Comparison of ENCODE assay signal across 13 cellular contexts in genomic region chr1:16151200-16151708, GRCh38. TPM values are rescaled to one million over a fixed set of nuclear protein-coding genes. Genes with fewer than 3 reads are reported as not detected.
DNase-seq lines count a peak whose midpoint lies in the region; ATAC-seq and TF ChIP-seq lines count a peak whose summit lies in the region.
"Had no signal": no experiment of that assay in that cellular context is flagged by ENCODE, and none has a peak within 500 bp of the region (broad histone marks: within the 10 kb centered on the region; RNA-seq: fewer than 3 reads in every experiment).

No MANE protein-coding gene starts in this region.

- no peaks in the 10 kb centered on the region for H3K9me3 ChIP-seq in suprapubic skin
- H3K9me3 ChIP-seq in CD8-positive, alpha-beta T cell (ENCODE audit: low read length): no peaks in the 10 kb centered on the region

- H3K27ac Mint-ChIP-seq in CD8-positive, alpha-beta T cell: no peak overlapping the region
- H3K27ac Mint-ChIP-seq: memory B cell; stimulated activated naive B cell treated with anti-CD40 and anti-IgM and Interleukin-4, amounts not matched to agents 10 μg/mL and 1 μg/mL and 100 μg/mL, for 72 hours had no signal

- H3K9me3 Mint-ChIP-seq in CD8-positive, alpha-beta T cell: no peaks in the 10 kb centered on the region
- H3K9me3 Mint-ChIP-seq: memory B cell; stimulated activated naive B cell treated with anti-CD40 and anti-IgM and Interleukin-4, amounts not matched to agents 10 μg/mL and 1 μg/mL and 100 μg/mL, for 72 hours had no signal

- no peak for TF ChIP-seq CTCF in suprapubic skin (IDR thresholded peaks at IDR 0.05)
- no peak for TF ChIP-seq CTCF in CD8-positive, alpha-beta T cell (IDR thresholded peaks at IDR 0.05)

- TF ChIP-seq EP300 in suprapubic skin (IDR thresholded peaks at IDR 0.05): no peak

- H3K4me1 Mint-ChIP-seq in CD8-positive, alpha-beta T cell (ENCODE audit: low read depth): peaks cover 11% of the 10 kb centered on the region

- TF ChIP-seq POLR2A in suprapubic skin (IDR thresholded peaks at IDR 0.05): no peak

- no peaks in the 10 kb centered on the region for H3K36me3 Mint-ChIP-seq in CD8-positive, alpha-beta T cell
- H3K36me3 Mint-ChIP-seq: memory B cell; stimulated activated naive B cell treated with anti-CD40 and anti-IgM and Interleukin-4, amounts not matched to agents 10 μg/mL and 1 μg/mL and 100 μg/mL, for 72 hours had no signal

- POLR2A ChIA-PET in CD8-positive, alpha-beta T cell (lab: Charles Lee): no interaction called here

- peaks cover 16% of the 10 kb centered on the region for H3K27me3 Mint-ChIP-seq in CD8-positive, alpha-beta T cell (ENCODE audit: low read depth)

- peaks cover 82% of the 10 kb centered on the region for H3K4me1 ChIP-seq in suprapubic skin
- H3K4me1 ChIP-seq in CD8-positive, alpha-beta T cell (ENCODE audit: insufficient read depth, low read length): peaks cover 41% of the 10 kb centered on the region

- H3K27me3 ChIP-seq in suprapubic skin: no peaks in the 10 kb centered on the region
- peaks cover 9% of the 10 kb centered on the region for H3K27me3 ChIP-seq in CD8-positive, alpha-beta T cell (ENCODE audit: insufficient read depth, low read length)

- H3K36me3 ChIP-seq in suprapubic skin: peaks cover 34% of the 10 kb centered on the region
- no peaks in the 10 kb centered on the region for H3K36me3 ChIP-seq in CD8-positive, alpha-beta T cell (ENCODE audit: insufficient read depth, low read length)

- intact Hi-C loops in CD8-positive, alpha-beta T cell (cut with DNase I, micrococcal nuclease): no loop called here

- no peak for ATAC-seq in esophagus mucosa
- no peak for ATAC-seq in CD8-positive, alpha-beta T cell
- ATAC-seq: stimulated activated naive B cell treated with anti-CD40 and anti-IgM and Interleukin-4, amounts not matched to agents 10 μg/mL and 1 μg/mL and 100 μg/mL, for 72 hours had no signal

- CTCF ChIA-PET in CD8-positive, alpha-beta T cell (lab: Charles Lee): no interaction called here

- DNase-seq in DMS 273 (lab: John Stamatoyannopoulos, UW; ENCODE audit: unreplicated experiment) (peak; percentile 80), DMS 273 treated with DMSO at 0.1 percent for 48 hours (lab: John Stamatoyannopoulos, UW) (no peak), RPMI7951 (ENCODE audit: low read depth) (peak; percentile 87), fibroblast of gingiva (ENCODE audit: low read depth) (peak; percentile 70), suprapubic skin (ENCODE audit: low spot score in 2 of 2) (no peak), amygdala (lab: John Stamatoyannopoulos, UW) (no peak)
- no peak for DNase-seq in CD8-positive, alpha-beta T cell
- DNase-seq: activated gamma-delta T cell treated with Interleukin-2 at 50 U/mL for 16 hours; NCI-H2081; stimulated activated naive B cell treated with anti-CD40 and anti-IgM and Interleukin-4, amounts not matched to agents 10 μg/mL and 1 μg/mL and 100 μg/mL, for 72 hours had no signal

- WGBS in suprapubic skin: 67% methylated on average over 3 of the region's 7 CpGs

- no peak overlapping the region for H3K4me3 Mint-ChIP-seq in CD8-positive, alpha-beta T cell
- H3K4me3 Mint-ChIP-seq: memory B cell; stimulated activated naive B cell treated with anti-CD40 and anti-IgM and Interleukin-4, amounts not matched to agents 10 μg/mL and 1 μg/mL and 100 μg/mL, for 72 hours had no signal

- peak overlapping the region; percentile 12 for H3K4me3 ChIP-seq in suprapubic skin
- no peak overlapping the region for H3K4me3 ChIP-seq in CD8-positive, alpha-beta T cell (ENCODE audit: low read depth, low read length)

- H3K27ac ChIP-seq in suprapubic skin: peak overlapping the region; percentile 0
- no peak overlapping the region for H3K27ac ChIP-seq in CD8-positive, alpha-beta T cell (ENCODE audit: low read depth, low read length)
- H3K27ac ChIP-seq: 22Rv1 had no signal

RNA-seq across cellular contexts. Expression of gene EPHA2, which starts 4.6 kb away (rescaled TPM):
- 47.1 and 53.4 TPM in 2 replicates for total RNA-seq in RPMI7951 (2014; rRNA removed; shearing (Covaris generic))
- 100 to 1,000 TPM in 3 of 4 donors, 10 to 100 TPM in 1; 59.0 to 145 (median 104) TPM for total RNA-seq in suprapubic skin
- total RNA-seq in esophagus mucosa: 146 TPM
- not detected for total RNA-seq in CD8-positive, alpha-beta T cell

Comparison
In these comparisons a context has a peak if more than half of its experiments do, and no peak if none do; other contexts are left out.
1. DNase-seq: peak in DMS 273 (single experiment), RPMI7951 (single experiment) and fibroblast of gingiva (single experiment); none in DMS 273 treated with DMSO at 0.1 percent for 48 hours (single experiment), suprapubic skin (0 of 2), amygdala (0 of 56) and CD8-positive, alpha-beta T cell (0 of 7).
2. RNA of gene EPHA2, which starts 4.6 kb away (total RNA-seq): 146 TPM in esophagus mucosa (single experiment), 59.0 to 145 TPM in suprapubic skin and 47.1 to 53.4 TPM in RPMI7951; not detected in CD8-positive, alpha-beta T cell; every median in the first group is over 10 times any median in the second.